In the genomic region with DNA sequence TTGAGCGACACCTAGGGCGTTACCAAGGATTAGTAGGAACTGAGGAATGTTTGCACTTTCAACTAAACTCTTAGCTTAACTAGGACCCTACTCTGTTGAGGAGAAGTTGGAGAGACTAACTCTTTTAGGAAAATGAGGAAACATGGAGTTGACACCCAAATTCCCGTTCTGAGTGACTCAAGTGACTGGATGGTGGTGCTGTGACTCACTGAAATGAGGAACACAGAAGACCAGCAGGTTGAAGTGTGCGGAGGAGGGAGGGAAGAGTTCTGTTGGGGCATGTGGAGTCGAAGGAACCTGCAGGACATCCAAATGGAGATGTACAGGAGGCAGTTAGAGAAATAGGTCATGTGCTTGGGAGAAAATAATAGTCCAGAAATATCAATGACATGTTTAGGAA, we compare ENCODE assay signal across 17 cellular contexts. TPM values are rescaled to one million over a fixed set of nuclear protein-coding genes. Genes with fewer than 3 reads are reported as not detected.
A peak's percentile ranks its signal among the peaks of the same experiment; 100 is the strongest.
DNase-seq lines count a peak whose midpoint lies in the region; ATAC-seq and TF ChIP-seq lines count a peak whose summit lies in the region.
"Had no signal": no experiment of that assay in that cellular context is flagged by ENCODE, and none has a peak within 500 bp of the region (broad histone marks: within the 10 kb centered on the region; RNA-seq: fewer than 3 reads in every experiment).

No MANE protein-coding gene starts in this region.

- TF ChIP-seq POLR2A in IMR-90 (IDR thresholded peaks at IDR 0.05; ENCODE audit: low read depth, low read length), result no peak

- H3K36me3 ChIP-seq in IMR-90 (ENCODE audit: control insufficient read depth, insufficient read depth, low read length) (peaks cover 19% of the 10 kb centered on the region), endodermal cell (ENCODE audit: control insufficient read depth, insufficient read depth, low read length) (peaks cover 39% of the 10 kb centered on the region), left lung (peaks cover 0 to 93% of the 10 kb centered on the region in 2 donors)

- H3K27me3 Mint-ChIP-seq in endodermal cell (ENCODE audit: insufficient read depth) (no peaks in the 10 kb centered on the region), nephron progenitor cell (ENCODE audit: low read depth, poor library complexity) (no peaks in the 10 kb centered on the region)
- H3K27me3 Mint-ChIP-seq: CD4-positive, alpha-beta T cell; IgD-negative memory B cell had no signal

- H3K18ac ChIP-seq in IMR-90 (ENCODE audit: low read depth, low read length), result no peak overlapping the region

- no peak overlapping the region for H3K4me2 ChIP-seq in IMR-90 (ENCODE audit: low read depth, low read length)

- H3K79me1 ChIP-seq in IMR-90 (ENCODE audit: low read depth in 1 of 2, low read length in 2 of 2), result peaks cover 8 to 28% of the 10 kb centered on the region in 2 experiments

- CTCF ChIA-PET in IMR-90 (lab: Yijun Ruan, JAX), result interaction anchor here (0.6 kb wide), 1 partner anchor 23 kb away, joined by 3 read pairs; no protein-coding TSS in a partner anchor

- H3K23ac ChIP-seq in IMR-90 (ENCODE audit: low read depth, low read length), result no peak overlapping the region

- H3K4me3 Mint-ChIP-seq in endodermal cell (no peak overlapping the region), nephron progenitor cell (no peak overlapping the region)
- H3K4me3 Mint-ChIP-seq: CD4-positive, alpha-beta T cell; IgD-negative memory B cell had no signal

- ATAC-seq in IMR-90 (ENCODE audit: low read depth), result no peak
- ATAC-seq in left lung, result peak; percentile 40
- ATAC-seq in activated naive CD4-positive, alpha-beta T cell treated with anti-CD3 and anti-CD28 coated beads, Interleukin-2, amount 50 U/mL, for 72 hours, result no peak
- no peak for ATAC-seq in HG02884 (IDR thresholded peaks at IDR 0.05; ENCODE audit: unreplicated experiment)
- ATAC-seq: PC-3 had no signal

- H4K5ac ChIP-seq in IMR-90 (ENCODE audit: low read depth, low read length), result no peak overlapping the region

- TF ChIP-seq CTCF in IMR-90 (conservative IDR thresholded peaks at IDR 0.05; ENCODE audit: low read depth, low read length), result no peak
- no peak for TF ChIP-seq CTCF in endodermal cell (conservative IDR thresholded peaks at IDR 0.05)
- no peak for TF ChIP-seq CTCF in left lung (IDR thresholded peaks at IDR 0.05)
- no peak for TF ChIP-seq CTCF in nephron progenitor cell (IDR thresholded peaks at IDR 0.05)

- H3K27me3 ChIP-seq in IMR-90 (ENCODE audit: control insufficient read depth, insufficient read depth, low read length), result no peaks in the 10 kb centered on the region
- H3K27me3 ChIP-seq in endodermal cell (ENCODE audit: control insufficient read depth, insufficient read depth, low read length, poor library complexity, severe bottlenecking), result no peaks in the 10 kb centered on the region
- no peaks in the 10 kb centered on the region for H3K27me3 ChIP-seq in left lung

- H3K9me3 ChIP-seq in IMR-90 (ENCODE audit: control insufficient read depth, insufficient read depth, low read length) (no peaks in the 10 kb centered on the region), endodermal cell (ENCODE audit: control insufficient read depth, low read length) (no peaks in the 10 kb centered on the region), left lung (no peaks in the 10 kb centered on the region)

- H4K91ac ChIP-seq in IMR-90 (ENCODE audit: insufficient read depth, low read depth, low read length), result no peak overlapping the region

- no peak overlapping the region for H2BK5ac ChIP-seq in IMR-90 (ENCODE audit: low read depth, low read length, poor library complexity, severe bottlenecking)

- in situ Hi-C loops in IMR-90 (cut with MboI; ENCODE audit: low sequenced_read_pairs), result no loop called here

- POLR2A ChIA-PET in IMR-90 (lab: Charles Lee; ENCODE audit: unreplicated experiment), result no interaction called here

- 83% methylated on average over 1 of the region's 5 CpGs; no CpG with 5 or more reads in 1 of the 2 experiments for WGBS in IMR-90 (ENCODE audit: extremely low coverage in 2 of 2, insufficient read length in 1 of 2), 2 experiments
- WGBS in endodermal cell (ENCODE audit: insufficient coverage in 1 of 2, insufficient read length in 1 of 2), 2 experiments, result 90 to 93% methylated on average over 4 to 5 of the region's 5 CpGs

- no peak for TF ChIP-seq RAD21 in IMR-90 (IDR thresholded peaks at IDR 0.05; ENCODE audit: low read length)

- peaks cover 8% of the 10 kb centered on the region for H3K4me1 Mint-ChIP-seq in endodermal cell
- no peaks in the 10 kb centered on the region for H3K4me1 Mint-ChIP-seq in nephron progenitor cell

- H3K9ac ChIP-seq in IMR-90 (ENCODE audit: low read depth, low read length) (no peak overlapping the region), endodermal cell (ENCODE audit: extremely low read depth, low read length, poor library complexity, severe bottlenecking) (no peak overlapping the region)

- no peaks in the 10 kb centered on the region for H3K4me1 ChIP-seq in IMR-90 (ENCODE audit: control insufficient read depth, insufficient read depth, low read length)
- no peaks in the 10 kb centered on the region for H3K4me1 ChIP-seq in endodermal cell (ENCODE audit: control insufficient read depth, insufficient read depth, low read length)
- H3K4me1 ChIP-seq in left lung, result no peaks in the 10 kb centered on the region

- no peaks in the 10 kb centered on the region for H3K9me1 ChIP-seq in IMR-90 (ENCODE audit: insufficient read depth, low read length)

- H3K9me3 Mint-ChIP-seq in endodermal cell (no peaks in the 10 kb centered on the region), nephron progenitor cell (no peaks in the 10 kb centered on the region)
- no peaks in the 10 kb centered on the region for H3K9me3 Mint-ChIP-seq in activated naive CD4-positive, alpha-beta T cell treated with anti-CD3 and anti-CD28 coated beads, Interleukin-2, amount 50 U/mL, for 72 hours
- H3K9me3 Mint-ChIP-seq: CD4-positive, alpha-beta T cell; IgD-negative memory B cell had no signal

- H3K4me3 ChIP-seq in IMR-90 (ENCODE audit: insufficient read depth, low read depth, low read length) (no peak overlapping the region), endodermal cell (ENCODE audit: low read length) (no peak overlapping the region), left lung (no peak overlapping the region)

- H2BK15ac ChIP-seq in IMR-90 (ENCODE audit: low read depth, low read length), result no peak overlapping the region

- DNase-seq in EL, result peak; percentile 47
- DNase-seq in IMR-90, result peak; percentile 34
- no peak for DNase-seq in endodermal cell
- DNase-seq in left lung, result no peak
- DNase-seq in activated CD8-positive, alpha-beta memory T cell treated with anti-CD3 and anti-CD28 coated beads, Interleukin-2, amount 50 U/mL, for 4 hours, result no peak
- DNase-seq in activated naive CD4-positive, alpha-beta T cell treated with anti-CD3 and anti-CD28 coated beads, Interleukin-2, amount 50 U/mL, for 72 hours (ENCODE audit: low spot score in 2 of 2), result no peak
- no peak for DNase-seq in nephron progenitor cell
- DNase-seq: AML-193; CD4-positive, alpha-beta T cell; H7; MV-4-11; NCI-H1417 treated with DMSO at 0.1 percent for 48 hours; NCI-H2029 treated with DMSO at 0.1 percent for 48 hours; NCI-H524 treated with DMSO at 0.1 percent for 48 hours; PC-3 had no signal

- no TSS peak for BruUV-seq in IMR-90 (replicated peaks; lab: Mats Ljungman, UMichigan)

- no peak overlapping the region for H4K8ac ChIP-seq in IMR-90 (ENCODE audit: low read depth in 2 of 2, low read length in 2 of 2)

- H3K27ac Mint-ChIP-seq in endodermal cell (peak overlapping the region; percentile 19), nephron progenitor cell (no peak overlapping the region)
- peak overlapping the region in 1 of 2 donors; percentile 42 for H3K27ac Mint-ChIP-seq in activated naive CD4-positive, alpha-beta T cell treated with anti-CD3 and anti-CD28 coated beads, Interleukin-2, amount 50 U/mL, for 72 hours
- H3K27ac Mint-ChIP-seq: CD4-positive, alpha-beta T cell; IgD-negative memory B cell had no signal

- H2AFZ ChIP-seq in IMR-90 (replicated peaks; ENCODE audit: low read length, poor library complexity), result no peak overlapping the region

- no peak overlapping the region for H2AK5ac ChIP-seq in IMR-90 (ENCODE audit: low read depth, low read length)

- no peak overlapping the region for H2BK20ac ChIP-seq in IMR-90 (ENCODE audit: low read depth, low read length)

- no peak overlapping the region for H3K56ac ChIP-seq in IMR-90 (ENCODE audit: extremely low read depth, insufficient read depth, low read length)

- no peak overlapping the region for H2BK120ac ChIP-seq in IMR-90 (ENCODE audit: low read depth, low read length)

- H3K14ac ChIP-seq in IMR-90 (replicated peaks; ENCODE audit: low read depth, low read length), result no peak overlapping the region

- intact Hi-C loops in IMR-90 (cut with micrococcal nuclease), result no loop called here
- intact Hi-C loops in left lung (cut with DNase I), result no loop called here

- no peak overlapping the region for H3K27ac ChIP-seq in IMR-90 (ENCODE audit: insufficient read depth, low read length)
- H3K27ac ChIP-seq in endodermal cell (ENCODE audit: low read depth, low read length), result no peak overlapping the region
- no peak overlapping the region for H3K27ac ChIP-seq in left lung

- no peak overlapping the region for H2AK9ac ChIP-seq in IMR-90 (replicated peaks; ENCODE audit: low read depth, low read length, poor library complexity)

- no peaks in the 10 kb centered on the region for H4K20me1 ChIP-seq in IMR-90 (ENCODE audit: insufficient read depth, low read length)

- H3K36me3 Mint-ChIP-seq in endodermal cell (ENCODE audit: low read depth) (peaks cover 30% of the 10 kb centered on the region), nephron progenitor cell (ENCODE audit: low read depth) (peaks cover 17% of the 10 kb centered on the region)
- H3K36me3 Mint-ChIP-seq in activated naive CD4-positive, alpha-beta T cell treated with anti-CD3 and anti-CD28 coated beads, Interleukin-2, amount 50 U/mL, for 72 hours, result peaks cover 0 to 12% of the 10 kb centered on the region in 2 donors

- no peak overlapping the region for H3K4ac ChIP-seq in IMR-90 (ENCODE audit: low read depth, low read length)

- dilution Hi-C loops in IMR-90 (cut with HindIII; ENCODE audit: low sequenced_read_pairs, unreplicated experiment), result no loop called here

RNA-seq across cellular contexts. Expression of a gene that starts 8.1 kb away (rescaled TPM):
- total RNA-seq in IMR-90 (2012; rRNA removed) (76.7 and 132 TPM in 2 replicates), endodermal cell (100 to 1,000 TPM in 1 of 2 donors, 10 to 100 TPM in 1; 68.4 to 112 TPM), left lung (100 to 1,000 TPM; 204 to 215 TPM)
- polyA plus RNA-seq in IMR-90 (2012; rRNA removed), result 102 and 126 TPM in 2 replicates
- 69.7 and 87.7 TPM in 2 replicates for polyA plus RNA-seq in IMR-90 (2012; cell fraction: cytosol; rRNA removed)
- polyA plus RNA-seq in IMR-90 (2012; cell fraction: nucleus; rRNA removed; ENCODE audit: low replicate concordance), result 44.4 and 51.1 TPM in 2 replicates
- 47.2 TPM for polyA plus RNA-seq in endodermal cell (2013, experiment 1 of 2)
- polyA plus RNA-seq in endodermal cell (2013, experiment 2 of 2), result 42.9 TPM
- total RNA-seq in activated naive CD4-positive, alpha-beta T cell treated with anti-CD3 and anti-CD28 coated beads, Interleukin-2, amount 50 U/mL, for 72 hours, result 10 to 100 TPM; 47.1 to 71.3 TPM

RNA-seq across cellular contexts. Expression of a gene that starts 52.6 kb away (rescaled TPM):
- total RNA-seq in IMR-90 (2012; rRNA removed), result 55.8 and 70.8 TPM in 2 replicates
- 24.9 and 25.6 TPM in 2 replicates for polyA plus RNA-seq in IMR-90 (2012; rRNA removed)
- polyA plus RNA-seq in IMR-90 (2012; cell fraction: cytosol; rRNA removed), result 6.4 and 35.1 TPM in 2 replicates
- polyA plus RNA-seq in IMR-90 (2012; cell fraction: nucleus; rRNA removed; ENCODE audit: low replicate concordance), result 57.2 and 111 TPM in 2 replicates
- total RNA-seq in endodermal cell, result 10 to 100 TPM; 64.2 to 70.8 TPM
- polyA plus RNA-seq in endodermal cell (2013, experiment 1 of 2), result 157 TPM
- 160 TPM for polyA plus RNA-seq in endodermal cell (2013, experiment 2 of 2)
- total RNA-seq in left lung, result 10 to 100 TPM; 34.6 to 51.3 TPM
- under 1 TPM; 0.75 to 0.99 TPM for total RNA-seq in activated naive CD4-positive, alpha-beta T cell treated with anti-CD3 and anti-CD28 coated beads, Interleukin-2, amount 50 U/mL, for 72 hours

Comparison
In these comparisons a context has a peak if more than half of its experiments do, and no peak if none do; other contexts are left out.
1. DNase-seq: peak in EL (single experiment) and IMR-90 (single experiment); none in endodermal cell (single experiment), left lung (0 of 2), activated CD8-positive, alpha-beta memory T cell treated with anti-CD3 and anti-CD28 coated beads, Interleukin-2, amount 50 U/mL, for 4 hours (single experiment), activated naive CD4-positive, alpha-beta T cell treated with anti-CD3 and anti-CD28 coated beads, Interleukin-2, amount 50 U/mL, for 72 hours (0 of 2) and nephron progenitor cell (single experiment).
2. RNA of a gene that starts 52.6 kb away (total RNA-seq): 55.8 to 70.8 TPM in IMR-90, 64.2 to 70.8 TPM in endodermal cell and 34.6 to 51.3 TPM in left lung; 0.75 to 0.99 TPM in activated naive CD4-positive, alpha-beta T cell treated with anti-CD3 and anti-CD28 coated beads, Interleukin-2, amount 50 U/mL, for 72 hours; every median in the first group is over 10 times any median in the second.